In genomic region chr5:52801329-52801728, GRCh38 we compare ENCODE assay signal across 8 cellular contexts. TPM values are rescaled to one million over a fixed set of nuclear protein-coding genes. Genes with fewer than 3 reads are reported as not detected.
DNase-seq lines count a peak whose midpoint lies in the region; ATAC-seq and TF ChIP-seq lines count a peak whose summit lies in the region.

No MANE protein-coding gene starts in this region.

- H3K27ac ChIP-seq in esophagus (ENCODE audit: low read depth in 2 of 2, low read length in 1 of 2) = peak overlapping the region; percentile 36 to 66
- H3K27ac ChIP-seq in osteoblast (ENCODE audit: low read depth, low read length) = peak overlapping the region; percentile 99

- peaks cover 67% of the 10 kb centered on the region for H3K79me2 ChIP-seq in osteoblast (ENCODE audit: insufficient read depth, low read length)

- H3K4me2 ChIP-seq in osteoblast (ENCODE audit: insufficient read depth, low read length) = peak overlapping the region; percentile 97

- H3K9me3 Mint-ChIP-seq in activated CD4-positive, alpha-beta T cell treated with anti-CD3 and anti-CD28 coated beads for 36 hours (ENCODE audit: low read depth) = no peaks in the 10 kb centered on the region

- peaks cover 50% of the 10 kb centered on the region for H3K36me3 Mint-ChIP-seq in activated CD4-positive, alpha-beta T cell treated with anti-CD3 and anti-CD28 coated beads for 36 hours (ENCODE audit: low read depth)

- peak overlapping the region; percentile 91 for H3K4me3 Mint-ChIP-seq in activated CD4-positive, alpha-beta T cell treated with anti-CD3 and anti-CD28 coated beads for 36 hours

- H3K9me3 ChIP-seq in esophagus (ENCODE audit: control insufficient read depth in 2 of 2, insufficient read depth in 1 of 2, low read depth in 1 of 2, low read length in 1 of 2) (no peaks in the 10 kb centered on the region), osteoblast (ENCODE audit: low read depth, low read length) (no peaks in the 10 kb centered on the region)

- no peak overlapping the region for H2AFZ ChIP-seq in osteoblast (ENCODE audit: low read length)

- H3K27me3 ChIP-seq in esophagus (ENCODE audit: control insufficient read depth in 1 of 2, insufficient read depth in 2 of 2, low read length in 2 of 2) = no peaks in the 10 kb centered on the region
- no peaks in the 10 kb centered on the region for H3K27me3 ChIP-seq in osteoblast (ENCODE audit: insufficient read depth, low read length)

- H3K4me1 ChIP-seq in esophagus (ENCODE audit: control insufficient read depth in 2 of 2, insufficient read depth in 2 of 2, low read length in 1 of 2) (peaks cover 0 to 2% of the 10 kb centered on the region in 2 donors), osteoblast (ENCODE audit: insufficient read depth, low read length) (peaks cover 35% of the 10 kb centered on the region)

- H3K4me3 ChIP-seq in esophagus (ENCODE audit: low read depth in 1 of 2, low read length in 2 of 2) (peak overlapping the region; percentile 46 to 82), osteoblast (ENCODE audit: insufficient read depth, low read length) (peak overlapping the region; percentile 92)

- no peak for DNase-seq in activated CD4-positive, alpha-beta T cell treated with anti-CD3 and anti-CD28 coated beads for 36 hours
- no peak for DNase-seq in activated CD4-positive, alpha-beta T cell treated with anti-CD3 and anti-CD28 coated beads, Interleukin-2, amount 50 U/mL, for 48 hours
- no peak for DNase-seq in osteoblast (ENCODE audit: insufficient read length, low spot score, missing footprints)

- CTCF ChIA-PET in activated CD4-positive, alpha-beta T cell treated with anti-CD3 and anti-CD28 coated beads for 36 hours (lab: Charles Lee) = interaction anchor here (1.1 to 1.3 kb wide), 3 partner anchors 12 to 25 kb away, joined by 3 to 6 read pairs (median 4); partner anchors contain the start of genes ITGA1 and PELO

- WGBS in esophagus, 2 donors = 19 to 21% methylated on average over 8 of the region's 8 CpGs

- peaks cover 53% of the 10 kb centered on the region for H3K4me1 Mint-ChIP-seq in activated CD4-positive, alpha-beta T cell treated with anti-CD3 and anti-CD28 coated beads for 36 hours

- H3K36me3 ChIP-seq in esophagus (ENCODE audit: control insufficient read depth in 2 of 2, insufficient read depth in 2 of 2, low read length in 1 of 2) (peaks cover 0 to 4% of the 10 kb centered on the region in 2 donors), osteoblast (ENCODE audit: insufficient read depth, low read length) (peaks cover 25% of the 10 kb centered on the region)

- no peaks in the 10 kb centered on the region for H3K27me3 Mint-ChIP-seq in activated CD4-positive, alpha-beta T cell treated with anti-CD3 and anti-CD28 coated beads for 36 hours

- peak overlapping the region; percentile 97 for H3K27ac Mint-ChIP-seq in activated CD4-positive, alpha-beta T cell treated with anti-CD3 and anti-CD28 coated beads for 36 hours

- intact Hi-C loops in activated CD4-positive, alpha-beta T cell treated with anti-CD3 and anti-CD28 coated beads for 36 hours (cut with DNase I, micrococcal nuclease) = loop anchor here (2.0 to 5.0 kb wide), 4 partner anchors 116 to 1509 kb away; partner anchors contain the start of genes ARL15 (in 1 of the 2) and MOCS2 (in 1 of the 2)

- no peak for ATAC-seq in activated CD4-positive, alpha-beta T cell treated with anti-CD3 and anti-CD28 coated beads for 36 hours
- ATAC-seq in SK-N-SH treated with all-trans-retinoic acid at 6 μM for 48 hours (peak; percentile 31), GM19455 (IDR thresholded peaks at IDR 0.05; ENCODE audit: unreplicated experiment) (no peak), GM21737 (IDR thresholded peaks at IDR 0.05; ENCODE audit: unreplicated experiment) (no peak), GM21367 (IDR thresholded peaks at IDR 0.05; ENCODE audit: unreplicated experiment) (no peak)

- TF ChIP-seq CTCF in osteoblast (IDR thresholded peaks at IDR 0.05; ENCODE audit: extremely low read depth, low read depth, low read length) = no peak

- H4K20me1 ChIP-seq in osteoblast (ENCODE audit: insufficient read depth, low read length) = peaks cover 41% of the 10 kb centered on the region

- POLR2A ChIA-PET in activated CD4-positive, alpha-beta T cell treated with anti-CD3 and anti-CD28 coated beads for 36 hours (lab: Charles Lee) = no interaction called here

TF ChIP-seq in SK-N-SH treated with all-trans-retinoic acid at 6 μM for 48 hours, 23 proteins besides CTCF, POLR2A, EP300 and RAD21:
- TF ChIP-seq ARNTL (CRISPR knock-in tag; IDR thresholded peaks at IDR 0.05; ENCODE audit: borderline replicate concordance, low read depth) (no peak), ZNF8 (CRISPR knock-in tag; IDR thresholded peaks at IDR 0.05) (no peak), PPARA (CRISPR knock-in tag; IDR thresholded peaks at IDR 0.05; ENCODE audit: borderline replicate concordance) (no peak), RARB (CRISPR knock-in tag; IDR thresholded peaks at IDR 0.05) (no peak), BACH2 (CRISPR knock-in tag; IDR thresholded peaks at IDR 0.05; ENCODE audit: borderline replicate concordance) (no peak), PATZ1 (CRISPR knock-in tag; IDR thresholded peaks at IDR 0.05; ENCODE audit: borderline replicate concordance) (no peak), ZFP3 (CRISPR knock-in tag; IDR thresholded peaks at IDR 0.05) (no peak), ZFP30 (CRISPR knock-in tag; IDR thresholded peaks at IDR 0.05) (no peak), CREB5 (CRISPR knock-in tag; IDR thresholded peaks at IDR 0.05; ENCODE audit: low read depth) (no peak), ZC3H10 (CRISPR knock-in tag; IDR thresholded peaks at IDR 0.05) (no peak), GLIS3 (CRISPR knock-in tag; IDR thresholded peaks at IDR 0.05) (no peak), SNAI2 (CRISPR knock-in tag; IDR thresholded peaks at IDR 0.05) (no peak), TCF4 (CRISPR knock-in tag; IDR thresholded peaks at IDR 0.05; ENCODE audit: borderline replicate concordance) (no peak), ESRRG (CRISPR knock-in tag; IDR thresholded peaks at IDR 0.05) (no peak), POU6F1 (CRISPR knock-in tag; IDR thresholded peaks at IDR 0.05; ENCODE audit: borderline replicate concordance, low read depth) (no peak)

RNA-seq across cellular contexts. Expression of gene ITGA1, which starts 13.6 kb away (rescaled TPM):
- 1 to 10 TPM; 1.9 to 3.9 TPM for total RNA-seq in activated CD4-positive, alpha-beta T cell treated with anti-CD3 and anti-CD28 coated beads for 36 hours
- 1 to 10 TPM; 5.3 to 7.7 TPM for polyA plus RNA-seq in esophagus
- total RNA-seq in osteoblast = 28.6 and 31.8 TPM in 2 replicates

RNA-seq across cellular contexts. Expression of gene PELO, which starts 13.6 kb away (rescaled TPM):
- 10 to 100 TPM; 12.8 to 17.3 TPM for total RNA-seq in activated CD4-positive, alpha-beta T cell treated with anti-CD3 and anti-CD28 coated beads for 36 hours
- polyA plus RNA-seq in esophagus = 10 to 100 TPM in 1 of 2 donors, 1 to 10 TPM in 1; 3.9 to 12.5 TPM
- total RNA-seq in osteoblast = 21.4 and 21.5 TPM in 2 replicates
